In genomic region chr3:75434937-75435778, GRCh38 we compare ENCODE assay signal across 8 cellular contexts.
DNase-seq lines count a peak whose midpoint lies in the region; TF ChIP-seq lines count a peak whose summit lies in the region.
"Not testable (repeated sequence)": the region's sequence is repeated elsewhere in the genome, so short reads cannot be mapped to it uniquely, and the experiment has no call there.

No MANE protein-coding gene starts in this region.

- H3K27ac Mint-ChIP-seq in stimulated activated naive CD8-positive, alpha-beta T cell treated with anti-CD3 and anti-CD28 coated beads, Interleukin-15, Interleukin-2, amounts not matched to agents 100 ng/mL and 50 ng/mL, for 24 hours, result peak overlapping the region; percentile 94

- not testable (repeated sequence) for H3K9me3 ChIP-seq in MG63; SJCRH30 (replicated peaks); neural cell (ENCODE audit: low read length)

- peak overlapping the region; percentile 60 for H2AFZ ChIP-seq in neural cell (ENCODE audit: low read depth, low read length)

- H3F3A ChIP-seq in neural cell (ENCODE audit: insufficient read depth, low read length, poor library complexity, severe bottlenecking), result not testable (repeated sequence)

- H3K36me3 ChIP-seq in MG63; SJCRH30; neural cell (ENCODE audit: insufficient read depth, low read length): not testable (repeated sequence)

- peak overlapping the region; percentile 1 for H3K4me2 ChIP-seq in neural cell (ENCODE audit: low read length)

- H3K36me3 Mint-ChIP-seq in stimulated activated naive CD8-positive, alpha-beta T cell treated with anti-CD3 and anti-CD28 coated beads, Interleukin-15, Interleukin-2, amounts not matched to agents 100 ng/mL and 50 ng/mL, for 24 hours (ENCODE audit: low read depth), result not testable (repeated sequence)

- H3K27ac ChIP-seq in SJCRH30 (peak overlapping the region; percentile 100), neural cell (ENCODE audit: low read length) (peak overlapping the region; percentile 47)

- H3K4me1 ChIP-seq in SJCRH30, result peaks cover 22% of the 10 kb centered on the region; the same call in 1 of the 2 replicates

- H3K79me2 ChIP-seq in neural cell (replicated peaks; ENCODE audit: insufficient read depth, low read length), result not testable (repeated sequence)

- TF ChIP-seq EP300 in neural cell (conservative IDR thresholded peaks at IDR 0.05; ENCODE audit: poor library complexity, severe bottlenecking), result not testable (repeated sequence)

- H3K4me1 Mint-ChIP-seq in stimulated activated naive CD8-positive, alpha-beta T cell treated with anti-CD3 and anti-CD28 coated beads, Interleukin-15, Interleukin-2, amounts not matched to agents 100 ng/mL and 50 ng/mL, for 24 hours (ENCODE audit: low read depth), result peaks cover 24% of the 10 kb centered on the region

- H3K9me3 Mint-ChIP-seq in stimulated activated naive CD8-positive, alpha-beta T cell treated with anti-CD3 and anti-CD28 coated beads, Interleukin-15, Interleukin-2, amounts not matched to agents 100 ng/mL and 50 ng/mL, for 24 hours, result not testable (repeated sequence)

- H4K20me1 ChIP-seq in neural cell (ENCODE audit: insufficient read depth), result not testable (repeated sequence)

- DNase-seq in EL (peak; percentile 98), HCEC 1CT (peak; percentile 98), MG63 (peak; percentile 96), SJCRH30 (peak; percentile 94 to 96), foreskin fibroblast (peak; percentile 97 to 99)
- DNase-seq in activated naive CD4-positive, alpha-beta T cell (lab: John Stamatoyannopoulos, UW), result peak; percentile 88 to 98 (median 95)

- peak overlapping the region; percentile 88 for H3K4me3 Mint-ChIP-seq in stimulated activated naive CD8-positive, alpha-beta T cell treated with anti-CD3 and anti-CD28 coated beads, Interleukin-15, Interleukin-2, amounts not matched to agents 100 ng/mL and 50 ng/mL, for 24 hours

- H3K4me3 ChIP-seq in MG63, result peak overlapping the region; percentile 85
- peak overlapping the region; percentile 98 for H3K4me3 ChIP-seq in SJCRH30
- peak overlapping the region; percentile 55 to 59 for H3K4me3 ChIP-seq in foreskin fibroblast (ENCODE audit: low read depth in 1 of 2, low read length in 2 of 2)
- peak overlapping the region; percentile 70 for H3K4me3 ChIP-seq in neural cell (ENCODE audit: low read length)

- not testable (repeated sequence) for TF ChIP-seq RAD21 in neural cell (conservative IDR thresholded peaks at IDR 0.05)

- H3K27me3 ChIP-seq in MG63; SJCRH30; neural cell (ENCODE audit: insufficient read depth, low read depth, low read length): not testable (repeated sequence)

- H3K9ac ChIP-seq in neural cell (ENCODE audit: low read length), result peak overlapping the region; percentile 67

- TF ChIP-seq CTCF in foreskin fibroblast (IDR thresholded peaks at IDR 0.05; ENCODE audit: low read depth, low read length); neural cell (IDR thresholded peaks at IDR 0.05; ENCODE audit: poor library complexity, severe bottlenecking): not testable (repeated sequence)

- not testable (repeated sequence) for H3K9me2 ChIP-seq in neural cell (ENCODE audit: insufficient read depth, low read length)

- H3K27me3 Mint-ChIP-seq in stimulated activated naive CD8-positive, alpha-beta T cell treated with anti-CD3 and anti-CD28 coated beads, Interleukin-15, Interleukin-2, amounts not matched to agents 100 ng/mL and 50 ng/mL, for 24 hours, result not testable (repeated sequence)

TF ChIP-seq in neural cell, 6 proteins besides CTCF, POLR2A, EP300 and RAD21:
- peak; percentile 44 for TF ChIP-seq POLR2AphosphoS5 (IDR thresholded peaks at IDR 0.05)
TF ChIP-seq in neural cell: peak in this region for 1; not testable (repeated sequence) for 5.

Comparison
In these comparisons a context has a peak if more than half of its experiments do, and no peak if none do; other contexts are left out.
1. Peak in every context shown above with its lines: DNase-seq, H3K4me3 ChIP-seq and H3K27ac ChIP-seq.